ENCODE assay signal across 15 cellular contexts in genomic region chr4:85423414-85423813, GRCh38. TPM values are rescaled to one million over a fixed set of nuclear protein-coding genes. Genes with fewer than 3 reads are reported as not detected.
DNase-seq lines count a peak whose midpoint lies in the region; ATAC-seq, FAIRE-seq and TF ChIP-seq lines count a peak whose summit lies in the region.
"Had no signal": no experiment of that assay in that cellular context is flagged by ENCODE, and none has a peak within 500 bp of the region (broad histone marks: within the 10 kb centered on the region; RNA-seq: fewer than 3 reads in every experiment).

No MANE protein-coding gene starts in this region.

- H3K36me3 ChIP-seq in bronchial epithelial cell (ENCODE audit: control insufficient read depth, insufficient read depth, low read length), result no peaks in the 10 kb centered on the region
- H3K36me3 ChIP-seq in lower lobe of right lung, result no peaks in the 10 kb centered on the region
- H3K36me3 ChIP-seq in GM23338 (ENCODE audit: insufficient read depth), result no peaks in the 10 kb centered on the region

- H3K27me3 ChIP-seq in bronchial epithelial cell (ENCODE audit: control insufficient read depth, insufficient read depth, low read length) (no peaks in the 10 kb centered on the region), dorsolateral prefrontal cortex (no peaks in the 10 kb centered on the region), lower lobe of right lung (ENCODE audit: low read depth) (no peaks in the 10 kb centered on the region), GM23338 (ENCODE audit: insufficient read depth) (no peaks in the 10 kb centered on the region)

- no peak overlapping the region for H3K27ac Mint-ChIP-seq in GM23338
- H3K27ac Mint-ChIP-seq: activated CD8-positive, alpha-beta memory T cell treated with anti-CD3 and anti-CD28 coated beads, Interleukin-2, amount 10 ng/mL, durations not matched to agents 7 days and 5 days; activated naive CD4-positive, alpha-beta T cell treated with anti-CD3 and anti-CD28 coated beads, Interleukin-2, amount 50 U/mL, for 24 hours had no signal

- no peaks in the 10 kb centered on the region for H3F3A ChIP-seq in GM23338 (replicated peaks; ENCODE audit: low read depth)

- no peak overlapping the region for H3K4me3 ChIP-seq in bronchial epithelial cell (ENCODE audit: low read depth, low read length)
- no peak overlapping the region for H3K4me3 ChIP-seq in dorsolateral prefrontal cortex
- H3K4me3 ChIP-seq in lower lobe of right lung, result no peak overlapping the region
- no peak overlapping the region for H3K4me3 ChIP-seq in GM23338

- no peaks in the 10 kb centered on the region for H3K9me3 ChIP-seq in lower lobe of right lung
- H3K9me3 ChIP-seq: Caco-2 had no signal

- H3K4me2 ChIP-seq in GM23338, result no peak overlapping the region

- H4K20me1 ChIP-seq in GM23338 (replicated peaks; ENCODE audit: insufficient read depth), result no peaks in the 10 kb centered on the region

- TF ChIP-seq CTCF in bronchial epithelial cell (IDR thresholded peaks at IDR 0.05; ENCODE audit: insufficient read depth, low read length, severe bottlenecking), result no peak
- TF ChIP-seq CTCF in dorsolateral prefrontal cortex (IDR thresholded peaks at IDR 0.05 in 54 of 56, conservative IDR thresholded peaks at IDR 0.05 in 2 of 56; ENCODE audit: low read depth in 1 of 56, partially characterized antibody in 56 of 56), result no peak
- TF ChIP-seq CTCF in lower lobe of right lung (IDR thresholded peaks at IDR 0.05), result no peak
- TF ChIP-seq CTCF in GM23338 (conservative IDR thresholded peaks at IDR 0.05; ENCODE audit: low read depth in 2 of 2), result no peak

- H3K9me3 Mint-ChIP-seq in GM23338, result no peaks in the 10 kb centered on the region
- H3K9me3 Mint-ChIP-seq: activated naive CD4-positive, alpha-beta T cell treated with anti-CD3 and anti-CD28 coated beads, Interleukin-2, amount 50 U/mL, for 24 hours had no signal

- H3K79me2 ChIP-seq in GM23338 (replicated peaks; ENCODE audit: insufficient read depth), result no peaks in the 10 kb centered on the region

- no peak overlapping the region for H2AFZ ChIP-seq in GM23338

- H3K4me1 Mint-ChIP-seq in GM23338, result peaks cover 8% of the 10 kb centered on the region; the same call in 2 of the 3 replicates
- H3K4me1 Mint-ChIP-seq: activated CD8-positive, alpha-beta memory T cell treated with anti-CD3 and anti-CD28 coated beads, Interleukin-2, amount 10 ng/mL, durations not matched to agents 7 days and 5 days; activated naive CD4-positive, alpha-beta T cell treated with anti-CD3 and anti-CD28 coated beads, Interleukin-2, amount 50 U/mL, for 24 hours had no signal

- no peak overlapping the region for H3K4me3 Mint-ChIP-seq in GM23338
- H3K4me3 Mint-ChIP-seq: activated CD8-positive, alpha-beta memory T cell treated with anti-CD3 and anti-CD28 coated beads, Interleukin-2, amount 10 ng/mL, durations not matched to agents 7 days and 5 days; activated naive CD4-positive, alpha-beta T cell treated with anti-CD3 and anti-CD28 coated beads, Interleukin-2, amount 50 U/mL, for 24 hours had no signal

- H3K4me1 ChIP-seq in lower lobe of right lung (no peaks in the 10 kb centered on the region), GM23338 (ENCODE audit: insufficient read depth) (0 out of 2 replicates have a peak, but pooled peaks cover 8% of the 10 kb centered on the region)
- H3K4me1 ChIP-seq: Caco-2 had no signal

- no peak overlapping the region for H3K27ac ChIP-seq in dorsolateral prefrontal cortex
- no peak overlapping the region for H3K27ac ChIP-seq in lower lobe of right lung
- H3K27ac ChIP-seq in GM23338 (ENCODE audit: low read depth), result no peak overlapping the region
- H3K27ac ChIP-seq: HL-60 had no signal

- intact Hi-C loops in Right ventricle myocardium superior (cut with DNase I), result no loop called here
- intact Hi-C loops in Right ventricle myocardium inferior (cut with DNase I), result no loop called here
- intact Hi-C loops in dorsolateral prefrontal cortex (cut with DNase I), result no loop called here
- intact Hi-C loops in lower lobe of right lung (cut with DNase I), result no loop called here

- peaks cover 5% of the 10 kb centered on the region for H3K27me3 Mint-ChIP-seq in GM23338 (ENCODE audit: insufficient read depth, low read depth, poor library complexity)
- H3K27me3 Mint-ChIP-seq: activated CD8-positive, alpha-beta memory T cell treated with anti-CD3 and anti-CD28 coated beads, Interleukin-2, amount 10 ng/mL, durations not matched to agents 7 days and 5 days; activated naive CD4-positive, alpha-beta T cell treated with anti-CD3 and anti-CD28 coated beads, Interleukin-2, amount 50 U/mL, for 24 hours had no signal

- ATAC-seq in Right ventricle myocardium superior (ENCODE audit: poor library complexity), result peak; percentile 17
- ATAC-seq in Right ventricle myocardium inferior, result no peak
- ATAC-seq in HG03342 (IDR thresholded peaks at IDR 0.05; ENCODE audit: unreplicated experiment), result peak; percentile 59
- no peak for ATAC-seq in lower lobe of right lung
- ATAC-seq in GM23338, result no peak
- ATAC-seq: activated CD8-positive, alpha-beta memory T cell treated with anti-CD3 and anti-CD28 coated beads, Interleukin-2, amount 10 ng/mL, durations not matched to agents 7 days and 5 days had no signal

- H3K36me3 Mint-ChIP-seq in GM23338 (ENCODE audit: low read depth), result no peaks in the 10 kb centered on the region
- H3K36me3 Mint-ChIP-seq: activated CD8-positive, alpha-beta memory T cell treated with anti-CD3 and anti-CD28 coated beads, Interleukin-2, amount 10 ng/mL, durations not matched to agents 7 days and 5 days; activated naive CD4-positive, alpha-beta T cell treated with anti-CD3 and anti-CD28 coated beads, Interleukin-2, amount 50 U/mL, for 24 hours had no signal

- FAIRE-seq in bronchial epithelial cell (lab: Jason Lieb, UNC), result peak; percentile 43
- FAIRE-seq: A204.1 had no signal

- H3K9me2 ChIP-seq in GM23338 (ENCODE audit: insufficient read depth), result no peaks in the 10 kb centered on the region; the same call in 1 of the 2 replicates

- DNase-seq in Right ventricle myocardium superior (no peak), Right ventricle myocardium inferior (ENCODE audit: missing footprints) (no peak), bronchial epithelial cell (ENCODE audit: low read depth) (peak; percentile 87), dorsolateral prefrontal cortex (no peak), lower lobe of right lung (no peak), GM23338 (ENCODE audit: low spot score) (no peak), NCI-H524 (lab: John Stamatoyannopoulos, UW) (no peak)
- DNase-seq: activated CD8-positive, alpha-beta memory T cell treated with anti-CD3 and anti-CD28 coated beads, Interleukin-2, amount 10 ng/mL, durations not matched to agents 7 days and 5 days; Caco-2; central memory CD4-positive, alpha-beta T cell; NCI-H2029 treated with DMSO at 0.1 percent for 48 hours had no signal

TF ChIP-seq in GM23338, 12 proteins besides CTCF, POLR2A, EP300 and RAD21:
- TF ChIP-seq ETS1 (IDR thresholded peaks at IDR 0.05) (no peak), POLR2AphosphoS5 (IDR thresholded peaks at IDR 0.05; ENCODE audit: low read depth) (no peak), REST (IDR thresholded peaks at IDR 0.05; ENCODE audit: unreplicated experiment) (no peak), ZNF331 (CRISPR knock-in tag; IDR thresholded peaks at IDR 0.05; ENCODE audit: low read depth) (no peak), CREB1 (CRISPR knock-in tag; IDR thresholded peaks at IDR 0.05; ENCODE audit: low read depth) (no peak)

RNA-seq across cellular contexts. Expression of gene ARHGAP24, which starts 51.5 kb away (rescaled TPM):
- total RNA-seq in Right ventricle myocardium superior (11.1 TPM), Right ventricle myocardium inferior (10.6 TPM), bronchial epithelial cell (11.1 and 12.7 TPM in 2 replicates), dorsolateral prefrontal cortex (10 to 100 TPM in 119 of 120 experiments, 1 to 10 TPM in 1; 7.6 to 37.1 (median 18.6) TPM), lower lobe of right lung (28.7 TPM)
- 0.21 TPM in 1 of 2 replicates, not detected in the other for total RNA-seq in GM23338 (2014; rRNA removed; shearing (Covaris generic))
- 0.36 and 0.50 TPM in 2 replicates for polyA plus RNA-seq in GM23338 (2016; fragmentation: Nextera tagmentation; extraction: Ambion mirVana)
- total RNA-seq: activated CD8-positive, alpha-beta memory T cell treated with anti-CD3 and anti-CD28 coated beads, Interleukin-2, amount 10 ng/mL, durations not matched to agents 7 days and 5 days had no signal

Comparison
In these comparisons a context has a peak if more than half of its experiments do, and no peak if none do; other contexts are left out.
1. ATAC-seq: peak in Right ventricle myocardium superior (single experiment) and HG03342 (single experiment); none in Right ventricle myocardium inferior (single experiment), lower lobe of right lung (0 of 2) and GM23338 (single experiment).